Comparison of ENCODE assay signal across 1 cellular context in genomic region chrX:108362026-108362425, GRCh38.
TF ChIP-seq lines count a peak whose summit lies in the region.

No MANE protein-coding gene starts in this region.

TF ChIP-seq in K562, 482 proteins besides CTCF, POLR2A, EP300 and RAD21:
- no peak for TF ChIP-seq POLR2AphosphoS2 (IDR thresholded peaks at IDR 0.05; ENCODE audit: low read length)
- TF ChIP-seq DMBX1 (CRISPR knock-in tag; IDR thresholded peaks at IDR 0.05; ENCODE audit: borderline replicate concordance), result no peak
- TF ChIP-seq E2F5 (CRISPR knock-in tag; IDR thresholded peaks at IDR 0.05), result no peak
- TF ChIP-seq TSC22D4 (tag; IDR thresholded peaks at IDR 0.05), result no peak
- no peak for TF ChIP-seq IRF1 (CRISPR knock-in tag; IDR thresholded peaks at IDR 0.05; ENCODE audit: borderline replicate concordance)
- TF ChIP-seq DEAF1 (CRISPR knock-in tag; IDR thresholded peaks at IDR 0.05), result no peak
- peak; percentile 70 for TF ChIP-seq NFIC (IDR thresholded peaks at IDR 0.05)
